In genomic region chr11:102604875-102605274, GRCh38 we compare ENCODE assay signal across 1 cellular context.
TF ChIP-seq lines count a peak whose summit lies in the region.

No MANE protein-coding gene starts in this region.

TF ChIP-seq in WTC11, 78 proteins besides CTCF, POLR2A, EP300 and RAD21 (continued from another document):
- no peak for TF ChIP-seq ERG (CRISPR knock-in tag; IDR thresholded peaks at IDR 0.05)
- TF ChIP-seq SOX15 (CRISPR knock-in tag; IDR thresholded peaks at IDR 0.05) = no peak
- no peak for TF ChIP-seq JUN (CRISPR knock-in tag; IDR thresholded peaks at IDR 0.05)
- no peak for TF ChIP-seq MXD4 (CRISPR knock-in tag; IDR thresholded peaks at IDR 0.05; ENCODE audit: borderline replicate concordance)
- TF ChIP-seq MYBL2 (CRISPR knock-in tag; IDR thresholded peaks at IDR 0.05) = no peak
- no peak for TF ChIP-seq E2F5 (CRISPR knock-in tag; IDR thresholded peaks at IDR 0.05)
- no peak for TF ChIP-seq CREM (CRISPR knock-in tag; IDR thresholded peaks at IDR 0.05)
- no peak for TF ChIP-seq USF2 (CRISPR knock-in tag; IDR thresholded peaks at IDR 0.05)
- TF ChIP-seq OVOL2 (CRISPR knock-in tag; IDR thresholded peaks at IDR 0.05; ENCODE audit: borderline replicate concordance) = no peak
- no peak for TF ChIP-seq ZNF281 (CRISPR knock-in tag; IDR thresholded peaks at IDR 0.05)
- no peak for TF ChIP-seq ZNF423 (CRISPR knock-in tag; IDR thresholded peaks at IDR 0.05)
